9 cellular contexts compared by ENCODE assay signal in the genomic region with DNA sequence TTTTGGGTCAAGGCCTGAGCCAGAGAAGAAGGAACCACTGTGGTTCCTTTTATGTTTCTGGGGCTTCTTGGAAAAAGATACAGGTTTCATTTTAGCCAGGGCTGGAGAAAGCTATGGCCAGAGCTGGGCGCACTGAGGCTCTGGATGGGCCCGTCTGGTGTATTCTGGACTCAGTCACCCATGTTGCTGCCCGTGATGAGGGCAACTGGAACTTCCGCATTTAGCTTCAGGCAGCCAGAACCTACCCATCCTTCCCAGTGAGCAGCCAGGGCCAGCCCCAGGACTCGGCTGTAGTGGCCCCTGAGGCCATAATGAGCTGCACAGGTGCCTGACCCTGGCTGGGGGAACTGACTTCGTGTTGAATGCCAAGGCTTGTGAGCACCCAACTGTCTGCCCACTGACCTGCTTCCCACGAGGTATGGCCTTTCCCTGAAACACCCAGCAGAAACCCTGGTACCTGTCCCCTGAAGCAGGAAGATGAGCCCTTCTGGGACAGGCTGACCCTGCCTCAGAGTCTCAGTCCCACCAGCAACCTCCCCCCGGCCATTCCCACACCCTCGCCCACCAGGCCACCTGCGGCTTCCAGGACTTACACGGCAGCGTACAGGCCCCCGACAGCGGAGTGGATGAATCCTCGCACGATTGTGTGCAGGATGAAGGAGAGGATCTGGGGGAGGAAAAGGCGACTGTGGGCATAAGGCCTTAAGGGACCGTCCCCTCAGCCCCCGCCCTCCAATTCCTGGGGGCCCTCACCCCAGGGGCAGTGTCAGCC. TPM values are rescaled to one million over a fixed set of nuclear protein-coding genes. Genes with fewer than 3 reads are reported as not detected.
DNase-seq lines count a peak whose midpoint lies in the region; ATAC-seq, FAIRE-seq and TF ChIP-seq lines count a peak whose summit lies in the region.
"Had no signal": no experiment of that assay in that cellular context is flagged by ENCODE, and none has a peak within 500 bp of the region (broad histone marks: within the 10 kb centered on the region; RNA-seq: fewer than 3 reads in every experiment).

No MANE protein-coding gene starts in this region.

- peaks cover 14% of the 10 kb centered on the region for H3K4me1 Mint-ChIP-seq in activated CD8-positive, alpha-beta T cell treated with anti-CD3 and anti-CD28 coated beads, Interleukin-2, amount 10 ng/mL, durations not matched to agents 7 days and 5 days (ENCODE audit: low read depth)

- no peaks in the 10 kb centered on the region for H3K9me3 ChIP-seq in NT2/D1 (ENCODE audit: insufficient read depth, low read length)
- no peaks in the 10 kb centered on the region for H3K9me3 ChIP-seq in esophagus squamous epithelium
- no peaks in the 10 kb centered on the region for H3K9me3 ChIP-seq in pancreas

- no peaks in the 10 kb centered on the region for H3K36me3 Mint-ChIP-seq in activated CD8-positive, alpha-beta T cell treated with anti-CD3 and anti-CD28 coated beads, Interleukin-2, amount 10 ng/mL, durations not matched to agents 7 days and 5 days (ENCODE audit: low read depth)

- TF ChIP-seq CTCF in esophagus squamous epithelium (IDR thresholded peaks at IDR 0.05) (no peak), pancreas (IDR thresholded peaks at IDR 0.05) (no peak)

- CTCF ChIA-PET in activated CD8-positive, alpha-beta T cell treated with anti-CD3 and anti-CD28 coated beads, Interleukin-2, amount 10 ng/mL, durations not matched to agents 7 days and 5 days (lab: Charles Lee), result interaction anchor here (2.4 kb wide), 1 partner anchor 52 kb away, joined by 14 read pairs; a partner anchor contains a TSS

- peak overlapping the region; percentile 21 for H3K9ac ChIP-seq in NT2/D1 (ENCODE audit: insufficient read length, low read depth)

- H3K9me3 Mint-ChIP-seq in activated CD8-positive, alpha-beta T cell treated with anti-CD3 and anti-CD28 coated beads, Interleukin-2, amount 10 ng/mL, durations not matched to agents 7 days and 5 days (ENCODE audit: insufficient read depth), result no peaks in the 10 kb centered on the region

- H3K4me1 ChIP-seq in ACC112 (ENCODE audit: control insufficient read depth, insufficient read depth, low read length, unreplicated experiment) (peaks cover 8% of the 10 kb centered on the region), NT2/D1 (ENCODE audit: insufficient read depth, insufficient read length) (peaks cover 19% of the 10 kb centered on the region), esophagus squamous epithelium (peaks cover 32 to 70% (median 44%) of the 10 kb centered on the region in 3 donors), pancreas (peaks cover 16 to 43% (median 24%) of the 10 kb centered on the region in 3 donors)

- no peak overlapping the region for H3K4me3 ChIP-seq in ACC112 (ENCODE audit: low read depth, low read length)
- no peak overlapping the region for H3K4me3 ChIP-seq in NT2/D1 (ENCODE audit: insufficient read length, low read depth)
- peak overlapping the region in 1 of 4 donors; percentile 34 for H3K4me3 ChIP-seq in esophagus squamous epithelium
- H3K4me3 ChIP-seq in pancreas, result no peak overlapping the region

- no peaks in the 10 kb centered on the region for H3K27me3 ChIP-seq in ACC112 (ENCODE audit: insufficient read depth, low read length)
- no peaks in the 10 kb centered on the region for H3K27me3 ChIP-seq in NT2/D1 (ENCODE audit: insufficient read depth, insufficient read length)
- H3K27me3 ChIP-seq in esophagus squamous epithelium, result no peaks in the 10 kb centered on the region
- H3K27me3 ChIP-seq in pancreas, result no peaks in the 10 kb centered on the region

- intact Hi-C loops in esophagus squamous epithelium (cut with DNase I), result no loop called here
- intact Hi-C loops in pancreas (cut with DNase I), result loop anchor here in 1 of 3 donors (5.0 kb wide), 1 partner anchor 54 kb away; no protein-coding TSS in a partner anchor

- no peak for TF ChIP-seq POLR2A in esophagus squamous epithelium (IDR thresholded peaks at IDR 0.05)

- FAIRE-seq in pancreas (lab: Jason Lieb, UNC), result no peak

- ATAC-seq in pancreas, result peak in 2 of 4 donors; percentile 1 to 4
- ATAC-seq in activated CD8-positive, alpha-beta T cell treated with anti-CD3 and anti-CD28 coated beads, Interleukin-2, amount 10 ng/mL, durations not matched to agents 7 days and 5 days, result no peak

- H3K27me3 Mint-ChIP-seq in activated CD8-positive, alpha-beta T cell treated with anti-CD3 and anti-CD28 coated beads, Interleukin-2, amount 10 ng/mL, durations not matched to agents 7 days and 5 days (ENCODE audit: low read depth), result no peaks in the 10 kb centered on the region

- DNase-seq in NT2/D1 (ENCODE audit: low read depth, low spot score) (no peak), esophagus squamous epithelium (lab: John Stamatoyannopoulos, UW) (no peak), pancreas (no peak), pons (ENCODE audit: low spot score) (no peak), NCI-H2029 treated with DMSO at 0.1 percent for 48 hours (lab: John Stamatoyannopoulos, UW) (no peak)
- no peak for DNase-seq in activated CD8-positive, alpha-beta T cell treated with anti-CD3 and anti-CD28 coated beads, Interleukin-2, amount 10 ng/mL, durations not matched to agents 7 days and 5 days
- no peak for DNase-seq in activated CD8-positive, alpha-beta memory T cell treated with anti-CD3 and anti-CD28 coated beads, Interleukin-2, amount 50 U/mL, for 4 hours
- DNase-seq: NCI-H1092 had no signal

- no peak overlapping the region for H3K4me3 Mint-ChIP-seq in activated CD8-positive, alpha-beta T cell treated with anti-CD3 and anti-CD28 coated beads, Interleukin-2, amount 10 ng/mL, durations not matched to agents 7 days and 5 days

- H3K36me3 ChIP-seq in ACC112 (ENCODE audit: insufficient read depth, low read length) (no peaks in the 10 kb centered on the region), NT2/D1 (ENCODE audit: insufficient read depth, insufficient read length, low read length) (peaks cover 4% of the 10 kb centered on the region), esophagus squamous epithelium (no peaks in the 10 kb centered on the region), pancreas (no peaks in the 10 kb centered on the region)

- peak overlapping the region; percentile 84 for H3K27ac ChIP-seq in ACC112 (ENCODE audit: low read depth, low read length)
- H3K27ac ChIP-seq in esophagus squamous epithelium, result peak overlapping the region; percentile 65 to 93 (median 82)
- peak overlapping the region; percentile 22 to 92 (median 76) for H3K27ac ChIP-seq in pancreas

- POLR2A ChIA-PET in activated CD8-positive, alpha-beta T cell treated with anti-CD3 and anti-CD28 coated beads, Interleukin-2, amount 10 ng/mL, durations not matched to agents 7 days and 5 days (lab: Charles Lee), result no interaction called here

- peak overlapping the region; percentile 9 for H2AFZ ChIP-seq in ACC112 (ENCODE audit: low read length, unreplicated experiment)

- H3K79me2 ChIP-seq in ACC112 (ENCODE audit: control insufficient read depth, insufficient read depth, low read length, unreplicated experiment), result no peaks in the 10 kb centered on the region

- 70 to 84% methylated on average over 11 to 13 of the region's 19 CpGs for WGBS in esophagus squamous epithelium, 2 donors
- 86 to 88% methylated on average over 19 of the region's 19 CpGs for WGBS in pancreas, 2 donors

- no peak overlapping the region for H3K27ac Mint-ChIP-seq in activated CD8-positive, alpha-beta T cell treated with anti-CD3 and anti-CD28 coated beads, Interleukin-2, amount 10 ng/mL, durations not matched to agents 7 days and 5 days

RNA-seq across cellular contexts. Expression of a gene that starts 15.3 kb away (rescaled TPM):
- total RNA-seq in esophagus squamous epithelium (10 to 100 TPM; 40.2 to 81.9 (median 46.6) TPM), pancreas (10 to 100 TPM; 24.1 to 32.8 (median 26.8) TPM)
- 10 to 100 TPM in 1 of 2 donors, 1 to 10 TPM in 1; 9.3 to 21.5 TPM for polyA plus RNA-seq in pancreas
- total RNA-seq in activated CD8-positive, alpha-beta T cell treated with anti-CD3 and anti-CD28 coated beads, Interleukin-2, amount 10 ng/mL, durations not matched to agents 7 days and 5 days, result 10 to 100 TPM; 44.6 to 47.3 TPM

RNA-seq across cellular contexts. Expression of a gene that starts 50.8 kb away (rescaled TPM):
- 10 to 100 TPM in 1 of 4 donors, 1 to 10 TPM in 3; 2.5 to 12.4 (median 5.3) TPM for total RNA-seq in esophagus squamous epithelium
- 10 to 100 TPM in 3 of 6 donors, 1 to 10 TPM in 3; 2.6 to 14.5 (median 7.3) TPM for total RNA-seq in pancreas
- 10 to 100 TPM in 1 of 2 donors, 1 to 10 TPM in 1; 9.7 to 10.1 TPM for polyA plus RNA-seq in pancreas
- total RNA-seq in activated CD8-positive, alpha-beta T cell treated with anti-CD3 and anti-CD28 coated beads, Interleukin-2, amount 10 ng/mL, durations not matched to agents 7 days and 5 days, result under 1 TPM; 0.55 to 0.68 TPM
